Comparison of ENCODE assay signal across 8 cellular contexts in genomic region chr13:98478134-98479129, GRCh38.
A peak's percentile ranks its signal among the peaks of the same experiment; 100 is the strongest.
DNase-seq lines count a peak whose midpoint lies in the region; ATAC-seq, FAIRE-seq and TF ChIP-seq lines count a peak whose summit lies in the region.

No MANE protein-coding gene starts in this region.

- H2AFZ ChIP-seq in HepG2 (ENCODE audit: low read length), result no peak overlapping the region

- POLR2A ChIA-PET in HepG2 (lab: Yijun Ruan, JAX), result no interaction called here
- POLR2A ChIA-PET in activated B cell treated with CpG ODN at 0.5 μM for 24 hours (lab: Charles Lee), result interaction anchor here (0.5 to 1.2 kb wide), 4 partner anchors 31 to 193 kb away, joined by 3 to 5 read pairs (median 4); partner anchors contain the start of gene STK24

- peaks cover 67% of the 10 kb centered on the region for H3K4me1 Mint-ChIP-seq in activated B cell treated with CpG ODN at 0.5 μM for 24 hours

- no peak for TF ChIP-seq EP300 in HepG2 (IDR thresholded peaks at IDR 0.05; ENCODE audit: low read depth in 2 of 2, low read length in 2 of 2)
- no peak for TF ChIP-seq EP300 in HepG2 (CRISPR knock-in tag; IDR thresholded peaks at IDR 0.05; ENCODE audit: borderline replicate concordance)

- WGBS in HepG2 (ENCODE audit: low lambda C conversion rate), result 93% methylated on average over 17 of the region's 18 CpGs
- WGBS in right lobe of liver (ENCODE audit: insufficient coverage, low coverage, low lambda C conversion rate, missing lambda C conversion rate), result 82% methylated on average over 9 of the region's 18 CpGs
- 75 to 77% methylated on average over 17 of the region's 18 CpGs for WGBS in mesodermal cell (ENCODE audit: insufficient coverage in 2 of 2), 2 experiments

- H3K36me3 ChIP-seq in HepG2 (replicated peaks in 1 of 2; ENCODE audit: control insufficient read depth in 1 of 2, insufficient read depth in 2 of 2, low read length in 2 of 2) (peaks cover 15 to 29% of the 10 kb centered on the region in 2 experiments; a peak in 4 of 5 replicates), right lobe of liver (no peaks in the 10 kb centered on the region), mesodermal cell (ENCODE audit: control insufficient read depth, insufficient read depth, low read length) (peaks cover 25% of the 10 kb centered on the region)

- TF ChIP-seq RAD21 in HepG2 (CRISPR knock-in tag; IDR thresholded peaks at IDR 0.05), result no peak

- H3K27ac ChIP-seq in HepG2 (ENCODE audit: extremely low read length, insufficient read depth, low read length) (peak overlapping the region; percentile 16), right lobe of liver (no peak overlapping the region), mesodermal cell (ENCODE audit: low read depth, low read length, severe bottlenecking) (peak overlapping the region; percentile 41)

- TF ChIP-seq POLR2A in HepG2 (IDR thresholded peaks at IDR 0.05; ENCODE audit: insufficient read depth in 1 of 2, low read depth in 2 of 2, low read length in 2 of 2) (no peak), right lobe of liver (IDR thresholded peaks at IDR 0.05) (no peak)

- ATAC-seq in HepG2 (no peak), right lobe of liver (no peak), HG03064 (IDR thresholded peaks at IDR 0.05; ENCODE audit: low read depth, unreplicated experiment) (peak; percentile 34), activated B cell treated with CpG ODN at 0.5 μM for 24 hours (ENCODE audit: low read depth) (peak; percentile 23)

- no peaks in the 10 kb centered on the region for H3K9me3 Mint-ChIP-seq in activated B cell treated with CpG ODN at 0.5 μM for 24 hours

- H3K27me3 ChIP-seq in HepG2 (ENCODE audit: control insufficient read depth in 1 of 2, insufficient read depth in 2 of 2, low read length in 2 of 2) (no peaks in the 10 kb centered on the region), right lobe of liver (no peaks in the 10 kb centered on the region)

- H3K4me3 Mint-ChIP-seq in activated B cell treated with CpG ODN at 0.5 μM for 24 hours, result peak overlapping the region; percentile 49

- no peak for FAIRE-seq in HepG2 (lab: Jason Lieb, UNC)

- intact Hi-C loops in HepG2 (cut with micrococcal nuclease; ENCODE audit: unreplicated experiment), result no loop called here
- intact Hi-C loops in right lobe of liver (cut with DNase I), result no loop called here
- intact Hi-C loops in activated B cell treated with CpG ODN at 0.5 μM for 24 hours (cut with micrococcal nuclease), result no loop called here
- intact Hi-C loops in posterior vena cava (cut with DNase I), result loop anchor here in 1 of 2 donors (10.0 kb wide), 1 partner anchor 96 kb away; the partner anchor contains the start of gene STK24

- peaks cover 24% of the 10 kb centered on the region; the same call in 1 of the 2 replicates for H4K20me1 ChIP-seq in HepG2 (ENCODE audit: insufficient read depth, low read length)

- in situ Hi-C loops in HepG2 (cut with HindIII; ENCODE audit: extremely low pct_ligation_motif_present, low pct_unique_long_range_greater_than_20kb), result no loop called here

- H3K36me3 Mint-ChIP-seq in activated B cell treated with CpG ODN at 0.5 μM for 24 hours (ENCODE audit: low read depth), result peaks cover 46% of the 10 kb centered on the region

- no peak overlapping the region for H3K4me2 ChIP-seq in HepG2 (ENCODE audit: low read depth, low read length)

- BruUV-seq in HepG2 (replicated peaks; lab: Mats Ljungman, UMichigan), result no TSS peak

- H3K9me3 ChIP-seq in HepG2 (ENCODE audit: low read length), result no peaks in the 10 kb centered on the region
- no peaks in the 10 kb centered on the region for H3K9me3 ChIP-seq in right lobe of liver
- no peaks in the 10 kb centered on the region for H3K9me3 ChIP-seq in mesodermal cell (ENCODE audit: control insufficient read depth, low read length)

- peaks cover 71% of the 10 kb centered on the region for H3K79me2 ChIP-seq in HepG2 (ENCODE audit: insufficient read depth, low read length)

- TF ChIP-seq CTCF in HepG2 (CRISPR knock-in tag; IDR thresholded peaks at IDR 0.05), result no peak
- TF ChIP-seq CTCF in right lobe of liver (IDR thresholded peaks at IDR 0.05), result no peak
- no peak for TF ChIP-seq CTCF in activated B cell treated with CpG ODN at 0.5 μM for 24 hours (IDR thresholded peaks at IDR 0.05)

- no peaks in the 10 kb centered on the region for H3K27me3 Mint-ChIP-seq in activated B cell treated with CpG ODN at 0.5 μM for 24 hours

- peak overlapping the region; percentile 94 for H3K27ac Mint-ChIP-seq in activated B cell treated with CpG ODN at 0.5 μM for 24 hours

- H3K9ac ChIP-seq in HepG2 (ENCODE audit: insufficient read depth, low read depth, low read length), result no peak overlapping the region

- no peak for DNase-seq in HepG2 (ENCODE audit: low spot score)
- DNase-seq in right lobe of liver, result no peak
- no peak for DNase-seq in activated B cell treated with CpG ODN at 0.5 μM for 24 hours
- no peak for DNase-seq in NCI-H2227 (lab: John Stamatoyannopoulos, UW; ENCODE audit: unreplicated experiment)
- DNase-seq in posterior vena cava (ENCODE audit: low spot score), result no peak
- DNase-seq in DMS53 treated with DMSO at 0.1 percent for 48 hours (lab: John Stamatoyannopoulos, UW; ENCODE audit: unreplicated experiment), result no peak

- H3K4me3 ChIP-seq in HepG2 (replicated peaks in 1 of 3; ENCODE audit: insufficient read depth in 1 of 3, low read depth in 2 of 3, low read length in 3 of 3), result no peak overlapping the region
- H3K4me3 ChIP-seq in right lobe of liver, result no peak overlapping the region
- H3K4me3 ChIP-seq in mesodermal cell (ENCODE audit: extremely low read depth, insufficient read depth, low read length, poor library complexity, severe bottlenecking), result no peak overlapping the region

- CTCF ChIA-PET in HepG2 (lab: Yijun Ruan, JAX; ENCODE audit: low intra/inter-chr PET ratio, low total read pairs), result no interaction called here
- CTCF ChIA-PET in activated B cell treated with CpG ODN at 0.5 μM for 24 hours (lab: Charles Lee), result no interaction called here

- H3K4me1 ChIP-seq in HepG2 (ENCODE audit: insufficient read depth, low read length) (peaks cover 84% of the 10 kb centered on the region), right lobe of liver (peaks cover 0 to 81% (median 34%) of the 10 kb centered on the region in 4 donors), mesodermal cell (ENCODE audit: control insufficient read depth, insufficient read depth, low read length, poor library complexity, severe bottlenecking) (peaks cover 56% of the 10 kb centered on the region)

TF ChIP-seq in HepG2, 621 proteins besides CTCF, POLR2A, EP300 and RAD21 (continues in another document):
- TF ChIP-seq ARID4A (CRISPR knock-in tag; IDR thresholded peaks at IDR 0.05; ENCODE audit: borderline replicate concordance) (no peak), ZNF878 (CRISPR knock-in tag; IDR thresholded peaks at IDR 0.05) (no peak), SRSF9 (IDR thresholded peaks at IDR 0.05; ENCODE audit: borderline replicate concordance, insufficient read depth, low read depth, low read length, poor library complexity, severe bottlenecking) (no peak), SAP130 (CRISPR knock-in tag; IDR thresholded peaks at IDR 0.05; ENCODE audit: low read depth) (no peak), ZFP91 (CRISPR knock-in tag; IDR thresholded peaks at IDR 0.05; ENCODE audit: borderline replicate concordance) (no peak), RBAK (CRISPR knock-in tag; IDR thresholded peaks at IDR 0.05) (no peak), ZNF441 (CRISPR knock-in tag; IDR thresholded peaks at IDR 0.05; ENCODE audit: borderline replicate concordance) (no peak), WIZ (CRISPR knock-in tag; IDR thresholded peaks at IDR 0.05) (no peak), ELF1 (CRISPR knock-in tag; IDR thresholded peaks at IDR 0.05) (no peak), HMG20B (CRISPR knock-in tag; conservative IDR thresholded peaks at IDR 0.05) (no peak)

Comparison
In these comparisons a context has a peak if more than half of its experiments do, and no peak if none do; other contexts are left out.
1. H3K27ac ChIP-seq: peak in HepG2 (single experiment) and mesodermal cell (single experiment); none in right lobe of liver (0 of 3).
2. ATAC-seq: peak in HG03064 (single experiment) and activated B cell treated with CpG ODN at 0.5 μM for 24 hours (single experiment); none in HepG2 (single experiment) and right lobe of liver (0 of 4).